Comparison of ENCODE assay signal across 8 cellular contexts in the genomic region with DNA sequence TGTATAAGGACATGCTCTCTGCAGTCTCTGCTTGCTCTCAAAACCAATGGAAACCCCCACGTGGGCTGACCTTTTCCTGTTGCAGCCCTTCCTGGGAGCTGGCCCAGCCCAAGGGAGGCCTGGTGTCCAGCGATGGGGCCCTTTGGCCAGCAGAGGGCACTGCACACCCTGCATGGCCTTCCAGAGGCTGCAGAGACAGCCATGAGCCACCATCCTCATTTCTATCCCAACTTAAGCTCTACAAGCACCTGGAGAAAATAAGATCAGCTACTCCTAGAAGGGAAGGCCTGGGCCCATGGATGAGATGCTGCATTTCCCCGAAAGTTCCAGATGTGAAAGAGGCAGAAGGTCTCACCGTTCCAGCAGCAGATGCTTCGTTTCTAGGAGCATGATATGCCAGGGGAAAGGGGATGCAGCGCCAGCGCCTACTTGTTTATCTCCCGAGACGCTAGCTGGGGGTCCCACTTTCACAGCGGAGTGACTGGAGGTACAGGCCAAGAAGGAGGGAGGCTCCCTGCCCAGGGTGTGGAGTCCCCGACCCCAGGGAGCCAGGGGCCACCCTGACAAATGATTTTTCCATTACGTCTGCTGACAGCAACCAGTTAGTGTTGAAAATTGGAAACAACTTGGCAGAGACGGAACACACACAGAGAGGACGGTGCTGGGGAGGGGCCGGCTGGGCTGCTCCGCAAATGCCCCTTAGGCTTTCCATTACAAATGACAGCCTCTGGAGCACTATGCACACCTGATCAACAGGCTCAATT.
A peak's percentile ranks its signal among the peaks of the same experiment; 100 is the strongest.
DNase-seq lines count a peak whose midpoint lies in the region; ATAC-seq and TF ChIP-seq lines count a peak whose summit lies in the region.

No MANE protein-coding gene starts in this region.

- H3K27me3 Mint-ChIP-seq in CD8-positive, alpha-beta memory T cell, result peaks cover 2 to 20% of the 10 kb centered on the region in 2 donors
- H3K27me3 Mint-ChIP-seq in nephron progenitor cell (ENCODE audit: low read depth, poor library complexity), result peaks cover 5% of the 10 kb centered on the region

- peak; percentile 87 for ATAC-seq in GM19372 (IDR thresholded peaks at IDR 0.05; ENCODE audit: low read depth, unreplicated experiment)
- ATAC-seq in HG03520 (IDR thresholded peaks at IDR 0.05; ENCODE audit: unreplicated experiment), result peak; percentile 96

- peak; percentile 16 to 53 (median 25) for DNase-seq in CD8-positive, alpha-beta memory T cell
- DNase-seq in activated T-cell treated with anti-CD3 and anti-CD28 coated beads for 4 hours, result peak; percentile 17
- peak; percentile 78 for DNase-seq in fibroblast of gingiva (ENCODE audit: low read depth)
- peak; percentile 91 for DNase-seq in nephron progenitor cell
- DNase-seq in substantia nigra (lab: John Stamatoyannopoulos, UW), result peak; percentile 23 to 90 (median 80)

- H3K4me3 ChIP-seq in CD8-positive, alpha-beta memory T cell (ENCODE audit: low read length), result no peak overlapping the region
- no peak overlapping the region for H3K4me3 ChIP-seq in OCI-LY3 (ENCODE audit: low read length)

- H3K79me2 ChIP-seq in OCI-LY3 (ENCODE audit: low read length), result no peaks in the 10 kb centered on the region

- CTCF ChIA-PET in CD8-positive, alpha-beta memory T cell (lab: Charles Lee), result interaction anchor here (0.6 to 1.7 kb wide), 6 partner anchors 9 to 1052 kb away, joined by 3 to 5 read pairs (median 3); no protein-coding TSS in a partner anchor

- H3K36me3 ChIP-seq in CD8-positive, alpha-beta memory T cell (ENCODE audit: insufficient read depth, low read length), result no peaks in the 10 kb centered on the region
- no peaks in the 10 kb centered on the region for H3K36me3 ChIP-seq in OCI-LY3 (replicated peaks; ENCODE audit: low read depth, low read length)

- H3K27me3 ChIP-seq in CD8-positive, alpha-beta memory T cell (ENCODE audit: insufficient read depth, low read length, poor library complexity, severe bottlenecking), result no peaks in the 10 kb centered on the region
- peaks cover 46% of the 10 kb centered on the region for H3K27me3 ChIP-seq in OCI-LY3 (ENCODE audit: low read depth, low read length)

- H4K20me1 ChIP-seq in OCI-LY3 (ENCODE audit: insufficient read depth, low read length), result peaks cover 5% of the 10 kb centered on the region; the same call in 1 of the 2 replicates

- no peak overlapping the region for H3K4me2 ChIP-seq in OCI-LY3 (ENCODE audit: low read length)

- H3K27ac ChIP-seq in CD8-positive, alpha-beta memory T cell (ENCODE audit: low read depth, low read length), result no peak overlapping the region
- no peak overlapping the region for H3K27ac ChIP-seq in OCI-LY3 (ENCODE audit: low read length)
- no peak overlapping the region for H3K27ac ChIP-seq in substantia nigra (ENCODE audit: low read depth, low read length, poor library complexity, severe bottlenecking)

- H3K9me3 Mint-ChIP-seq in CD8-positive, alpha-beta memory T cell, result no peaks in the 10 kb centered on the region
- H3K9me3 Mint-ChIP-seq in nephron progenitor cell, result no peaks in the 10 kb centered on the region

- no peaks in the 10 kb centered on the region for H3K36me3 Mint-ChIP-seq in CD8-positive, alpha-beta memory T cell
- peaks cover 44% of the 10 kb centered on the region for H3K36me3 Mint-ChIP-seq in nephron progenitor cell (ENCODE audit: low read depth)

- no peaks in the 10 kb centered on the region for H3K4me1 Mint-ChIP-seq in CD8-positive, alpha-beta memory T cell
- peaks cover 84% of the 10 kb centered on the region for H3K4me1 Mint-ChIP-seq in nephron progenitor cell

- no peak overlapping the region for H3K4me3 Mint-ChIP-seq in CD8-positive, alpha-beta memory T cell
- H3K4me3 Mint-ChIP-seq in nephron progenitor cell, result no peak overlapping the region

- H3K4me1 ChIP-seq in CD8-positive, alpha-beta memory T cell (ENCODE audit: insufficient read depth, low read length), result no peaks in the 10 kb centered on the region
- no peaks in the 10 kb centered on the region for H3K4me1 ChIP-seq in OCI-LY3 (ENCODE audit: low read length)

- no peak overlapping the region for H2AFZ ChIP-seq in OCI-LY3 (ENCODE audit: low read depth, low read length)

- H3K27ac Mint-ChIP-seq in CD8-positive, alpha-beta memory T cell, result no peak overlapping the region
- peak overlapping the region; percentile 68 for H3K27ac Mint-ChIP-seq in nephron progenitor cell

- H3K9ac ChIP-seq in OCI-LY3 (ENCODE audit: low read length), result no peak overlapping the region

- no peaks in the 10 kb centered on the region for H3K9me3 ChIP-seq in CD8-positive, alpha-beta memory T cell (ENCODE audit: low read length)
- H3K9me3 ChIP-seq in OCI-LY3 (ENCODE audit: insufficient read depth, low read length), result no peaks in the 10 kb centered on the region

- TF ChIP-seq CTCF in OCI-LY3 (IDR thresholded peaks at IDR 0.05; ENCODE audit: low read depth, low read length) (peak; percentile 74), nephron progenitor cell (IDR thresholded peaks at IDR 0.05) (peak; percentile 98)

- POLR2A ChIA-PET in CD8-positive, alpha-beta memory T cell (lab: Charles Lee), result no interaction called here

Comparison
In these comparisons a context has a peak if more than half of its experiments do, and no peak if none do; other contexts are left out.
1. DNase-seq: peak in every context shown above with its lines; median percentile 91 in nephron progenitor cell; 80 in substantia nigra; 78 in fibroblast of gingiva; 25 in CD8-positive, alpha-beta memory T cell; 17 in activated T-cell treated with anti-CD3 and anti-CD28 coated beads for 4 hours.